In the genomic region with DNA sequence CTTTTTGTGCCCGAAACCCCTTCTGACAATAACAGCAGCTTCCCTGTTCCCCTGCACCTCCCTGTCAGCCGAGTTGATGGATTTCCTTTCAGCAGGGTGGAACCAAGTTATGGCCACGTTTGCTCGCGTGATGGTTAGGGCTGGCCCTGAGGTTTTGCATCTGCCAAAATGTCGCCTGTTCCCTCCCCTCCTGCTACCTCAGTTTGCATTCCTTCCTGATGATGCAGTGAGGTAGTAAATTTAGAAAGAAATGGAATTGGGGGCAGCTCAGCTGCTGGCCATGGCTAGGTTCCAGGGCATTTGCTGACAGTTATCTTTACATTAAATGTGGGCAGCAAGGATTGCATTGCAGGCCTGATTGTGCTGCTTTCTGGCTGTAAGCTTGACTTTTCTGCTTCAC, we compare ENCODE assay signal across 12 cellular contexts. TPM values are rescaled to one million over a fixed set of nuclear protein-coding genes. Genes with fewer than 3 reads are reported as not detected.
A peak's percentile ranks its signal among the peaks of the same experiment; 100 is the strongest.
DNase-seq lines count a peak whose midpoint lies in the region; ATAC-seq and TF ChIP-seq lines count a peak whose summit lies in the region.
"Had no signal": no experiment of that assay in that cellular context is flagged by ENCODE, and none has a peak within 500 bp of the region (broad histone marks: within the 10 kb centered on the region; RNA-seq: fewer than 3 reads in every experiment).

No MANE protein-coding gene starts in this region.

- H3K9me3 Mint-ChIP-seq in natural killer cell (no peaks in the 10 kb centered on the region), chondrocyte (ENCODE audit: low read depth) (no peaks in the 10 kb centered on the region)
- H3K9me3 Mint-ChIP-seq in natural killer cell treated with Interleukin-12 subunit alpha and Interleukin-12 subunit beta and Interleukin-15 and Interleukin-18, amount 100 ng/mL, for 72 hours = no peaks in the 10 kb centered on the region
- no peaks in the 10 kb centered on the region for H3K9me3 Mint-ChIP-seq in CD8-positive, alpha-beta T cell
- H3K9me3 Mint-ChIP-seq in naive thymus-derived CD8-positive, alpha-beta T cell = no peaks in the 10 kb centered on the region
- H3K9me3 Mint-ChIP-seq: activated naive CD4-positive, alpha-beta T cell treated with anti-CD3 and anti-CD28 coated beads, Interleukin-2, amount 10 ng/mL, durations not matched to agents 7 days and 5 days; memory B cell had no signal

- peak overlapping the region; percentile 33 for H3K27ac ChIP-seq in mesenchymal stem cell (ENCODE audit: low read length, poor library complexity, severe bottlenecking)
- peak overlapping the region; percentile 63 to 96 for H3K27ac ChIP-seq in aorta (ENCODE audit: low read depth in 1 of 2, low read length in 2 of 2)
- H3K27ac ChIP-seq in CD8-positive, alpha-beta T cell (ENCODE audit: low read depth, low read length) = no peak overlapping the region

- H3K4me2 ChIP-seq in mesenchymal stem cell (ENCODE audit: low read length, poor library complexity, severe bottlenecking) = no peak overlapping the region

- no peak overlapping the region for H2BK120ac ChIP-seq in mesenchymal stem cell (ENCODE audit: low read depth, low read length)

- H3K36me3 ChIP-seq in mesenchymal stem cell (ENCODE audit: control insufficient read depth in 1 of 2, insufficient read depth in 2 of 2, low read depth in 1 of 2, low read length in 2 of 2) = peaks cover 27 to 41% of the 10 kb centered on the region in 2 experiments
- no peaks in the 10 kb centered on the region for H3K36me3 ChIP-seq in aorta (ENCODE audit: control insufficient read depth in 1 of 2, insufficient read depth in 2 of 2, low read length in 1 of 2)
- H3K36me3 ChIP-seq in CD8-positive, alpha-beta T cell (ENCODE audit: insufficient read depth, low read length) = no peaks in the 10 kb centered on the region

- H2BK12ac ChIP-seq in mesenchymal stem cell (ENCODE audit: low read length in 2 of 2) = peak overlapping the region in 1 of 2 experiments; percentile 7

- no peak overlapping the region for H3K23ac ChIP-seq in mesenchymal stem cell (ENCODE audit: low read length in 2 of 2)

- H4K91ac ChIP-seq in mesenchymal stem cell (ENCODE audit: low read length) = no peak overlapping the region

- H3K36me3 Mint-ChIP-seq in natural killer cell = no peaks in the 10 kb centered on the region
- peaks cover 6% of the 10 kb centered on the region for H3K36me3 Mint-ChIP-seq in natural killer cell treated with Interleukin-12 subunit alpha and Interleukin-12 subunit beta and Interleukin-15 and Interleukin-18, amount 100 ng/mL, for 72 hours
- H3K36me3 Mint-ChIP-seq in chondrocyte (ENCODE audit: low read depth) = no peaks in the 10 kb centered on the region
- H3K36me3 Mint-ChIP-seq in CD8-positive, alpha-beta T cell = peaks cover 43% of the 10 kb centered on the region
- H3K36me3 Mint-ChIP-seq in naive thymus-derived CD8-positive, alpha-beta T cell = peaks cover 0 to 38% (median 11%) of the 10 kb centered on the region in 3 donors

- H3K18ac ChIP-seq in mesenchymal stem cell (ENCODE audit: low read depth in 1 of 2, low read length in 2 of 2) = peak overlapping the region in 1 of 2 experiments; percentile 16

- intact Hi-C loops in natural killer cell (cut with micrococcal nuclease) = no loop called here
- intact Hi-C loops in aorta (cut with DNase I) = loop anchor here in 1 of 2 donors (5.0 to 10.0 kb wide), 3 partner anchors 40 to 473 kb away; no protein-coding TSS in a partner anchor
- intact Hi-C loops in CD8-positive, alpha-beta T cell (cut with DNase I, micrococcal nuclease) = no loop called here

- ATAC-seq in natural killer cell (peak in 1 of 3 donors; percentile 28), aorta (ENCODE audit: low FRiP score) (peak; percentile 61)
- no peak for ATAC-seq in natural killer cell treated with Interleukin-12 subunit alpha and Interleukin-12 subunit beta and Interleukin-15 and Interleukin-18, amount 100 ng/mL, for 72 hours
- ATAC-seq in CD8-positive, alpha-beta T cell = no peak
- no peak for ATAC-seq in naive thymus-derived CD8-positive, alpha-beta T cell
- ATAC-seq: activated CD4-positive, CD25-positive, alpha-beta regulatory T cell treated with anti-CD3 and anti-CD28 coated beads, Interleukin-2, amount 50 U/mL, for 24 hours had no signal

- H3K4me1 ChIP-seq in mesenchymal stem cell (ENCODE audit: control insufficient read depth, insufficient read depth, low read depth, low read length) (peaks cover 44% of the 10 kb centered on the region), aorta (ENCODE audit: control insufficient read depth in 1 of 2, insufficient read depth in 2 of 2, low read length in 2 of 2) (peaks cover 3 to 24% of the 10 kb centered on the region in 2 donors)
- H3K4me1 ChIP-seq in CD8-positive, alpha-beta T cell (ENCODE audit: insufficient read depth, low read length) = no peaks in the 10 kb centered on the region

- H3K4me1 Mint-ChIP-seq in natural killer cell (peaks cover 61 to 63% of the 10 kb centered on the region in 2 donors), chondrocyte (ENCODE audit: low read depth) (peaks cover 69% of the 10 kb centered on the region)
- peaks cover 38 to 46% of the 10 kb centered on the region in 2 donors for H3K4me1 Mint-ChIP-seq in natural killer cell treated with Interleukin-12 subunit alpha and Interleukin-12 subunit beta and Interleukin-15 and Interleukin-18, amount 100 ng/mL, for 72 hours (ENCODE audit: low read depth in 2 of 2)
- peaks cover 44% of the 10 kb centered on the region for H3K4me1 Mint-ChIP-seq in CD8-positive, alpha-beta T cell (ENCODE audit: low read depth)
- H3K4me1 Mint-ChIP-seq in naive thymus-derived CD8-positive, alpha-beta T cell = peaks cover 25 to 52% (median 41%) of the 10 kb centered on the region in 4 donors

- peak overlapping the region; percentile 44 for H3K9ac ChIP-seq in mesenchymal stem cell (ENCODE audit: low read length)

- peaks cover 33% of the 10 kb centered on the region for H3K79me1 ChIP-seq in mesenchymal stem cell (replicated peaks; ENCODE audit: low read length, poor library complexity, severe bottlenecking)

- H3K4me3 Mint-ChIP-seq in natural killer cell = no peak overlapping the region
- H3K4me3 Mint-ChIP-seq in natural killer cell treated with Interleukin-12 subunit alpha and Interleukin-12 subunit beta and Interleukin-15 and Interleukin-18, amount 100 ng/mL, for 72 hours = no peak overlapping the region
- H3K4me3 Mint-ChIP-seq in chondrocyte (ENCODE audit: unreplicated experiment) = peak overlapping the region; percentile 48
- H3K4me3 Mint-ChIP-seq in CD8-positive, alpha-beta T cell = no peak overlapping the region
- H3K4me3 Mint-ChIP-seq in naive thymus-derived CD8-positive, alpha-beta T cell = no peak overlapping the region
- H3K4me3 Mint-ChIP-seq: activated naive CD4-positive, alpha-beta T cell treated with anti-CD3 and anti-CD28 coated beads, Interleukin-2, amount 10 ng/mL, durations not matched to agents 7 days and 5 days; memory B cell had no signal

- H3K27ac Mint-ChIP-seq in natural killer cell = peak overlapping the region; percentile 45 to 57
- H3K27ac Mint-ChIP-seq in natural killer cell treated with Interleukin-12 subunit alpha and Interleukin-12 subunit beta and Interleukin-15 and Interleukin-18, amount 100 ng/mL, for 72 hours = peak overlapping the region in 1 of 2 donors; percentile 54
- H3K27ac Mint-ChIP-seq in chondrocyte (ENCODE audit: unreplicated experiment) = peak overlapping the region; percentile 95
- H3K27ac Mint-ChIP-seq in CD8-positive, alpha-beta T cell = no peak overlapping the region
- no peak overlapping the region for H3K27ac Mint-ChIP-seq in naive thymus-derived CD8-positive, alpha-beta T cell
- H3K27ac Mint-ChIP-seq: activated naive CD4-positive, alpha-beta T cell treated with anti-CD3 and anti-CD28 coated beads, Interleukin-2, amount 10 ng/mL, durations not matched to agents 7 days and 5 days; memory B cell had no signal

- TF ChIP-seq CTCF in natural killer cell (IDR thresholded peaks at IDR 0.05) = no peak
- no peak for TF ChIP-seq CTCF in chondrocyte (IDR thresholded peaks at IDR 0.05)
- no peak for TF ChIP-seq CTCF in CD8-positive, alpha-beta T cell (IDR thresholded peaks at IDR 0.05)

- H3K14ac ChIP-seq in mesenchymal stem cell (ENCODE audit: low read length in 2 of 2) = no peak overlapping the region

- H3K9me3 ChIP-seq in mesenchymal stem cell (ENCODE audit: control insufficient read depth, low read length) (no peaks in the 10 kb centered on the region), aorta (ENCODE audit: control insufficient read depth, low read length) (no peaks in the 10 kb centered on the region)
- no peaks in the 10 kb centered on the region for H3K9me3 ChIP-seq in CD8-positive, alpha-beta T cell (ENCODE audit: low read length)

- peak overlapping the region; percentile 45 for H4K8ac ChIP-seq in mesenchymal stem cell (ENCODE audit: low read length)

- H3K4me3 ChIP-seq in mesenchymal stem cell (ENCODE audit: insufficient read depth in 1 of 2, low read depth in 1 of 2, low read length in 2 of 2) (peak overlapping the region in 1 of 2 experiments; percentile 17), aorta (ENCODE audit: low read length in 2 of 2) (no peak overlapping the region)
- H3K4me3 ChIP-seq in CD8-positive, alpha-beta T cell (ENCODE audit: low read depth, low read length) = no peak overlapping the region

- no peak overlapping the region for H2BK5ac ChIP-seq in mesenchymal stem cell (ENCODE audit: low read depth, low read length, poor library complexity, severe bottlenecking)

- H2AFZ ChIP-seq in mesenchymal stem cell (ENCODE audit: low read depth, low read length) = no peak overlapping the region

- peak overlapping the region; percentile 32 to 35 for H3K4ac ChIP-seq in mesenchymal stem cell (ENCODE audit: low read depth in 1 of 2, low read length in 2 of 2)

- H3K27me3 ChIP-seq in mesenchymal stem cell (ENCODE audit: control insufficient read depth in 1 of 2, insufficient read depth in 1 of 2, low read length in 2 of 2) (no peaks in the 10 kb centered on the region), aorta (ENCODE audit: control insufficient read depth in 1 of 2, insufficient read depth in 2 of 2, low read length in 1 of 2) (no peaks in the 10 kb centered on the region)
- H3K27me3 ChIP-seq in CD8-positive, alpha-beta T cell (ENCODE audit: insufficient read depth, low read length) = no peaks in the 10 kb centered on the region

- H3K27me3 Mint-ChIP-seq in natural killer cell (ENCODE audit: low read depth in 2 of 2) (no peaks in the 10 kb centered on the region), chondrocyte (ENCODE audit: low read depth) (no peaks in the 10 kb centered on the region)
- no peaks in the 10 kb centered on the region for H3K27me3 Mint-ChIP-seq in natural killer cell treated with Interleukin-12 subunit alpha and Interleukin-12 subunit beta and Interleukin-15 and Interleukin-18, amount 100 ng/mL, for 72 hours
- no peaks in the 10 kb centered on the region for H3K27me3 Mint-ChIP-seq in CD8-positive, alpha-beta T cell (ENCODE audit: low read depth)
- no peaks in the 10 kb centered on the region for H3K27me3 Mint-ChIP-seq in naive thymus-derived CD8-positive, alpha-beta T cell
- H3K27me3 Mint-ChIP-seq: activated naive CD4-positive, alpha-beta T cell treated with anti-CD3 and anti-CD28 coated beads, Interleukin-2, amount 10 ng/mL, durations not matched to agents 7 days and 5 days; memory B cell had no signal

- 11% methylated on average over 6 of the region's 6 CpGs for WGBS in mesenchymal stem cell
- WGBS in aorta, 2 donors = 0 to 9% methylated on average over 6 of the region's 6 CpGs

- H2AK5ac ChIP-seq in mesenchymal stem cell (ENCODE audit: low read length, severe bottlenecking) = no peak overlapping the region

- CTCF ChIA-PET in CD8-positive, alpha-beta T cell (lab: Charles Lee) = interaction anchor here (0.9 kb wide), 1 partner anchor 9 kb away, joined by 3 read pairs; no protein-coding TSS in a partner anchor

- no peak overlapping the region for H2BK15ac ChIP-seq in mesenchymal stem cell (ENCODE audit: low read depth, poor library complexity, severe bottlenecking)

- POLR2A ChIA-PET in CD8-positive, alpha-beta T cell (lab: Charles Lee) = no interaction called here
- POLR2A ChIA-PET in naive thymus-derived CD8-positive, alpha-beta T cell (lab: Charles Lee) = interaction anchor here (1.2 kb wide), 1 partner anchor 13 kb away, joined by 3 read pairs; a partner anchor contains a TSS

- DNase-seq in natural killer cell = no peak
- no peak for DNase-seq in natural killer cell treated with Interleukin-12 subunit alpha and Interleukin-12 subunit beta and Interleukin-15 and Interleukin-18, amount 100 ng/mL, for 72 hours (ENCODE audit: low spot score)
- DNase-seq in chondrocyte (ENCODE audit: low spot score) = no peak
- DNase-seq in mesenchymal stem cell = peak; percentile 37
- no peak for DNase-seq in aorta
- no peak for DNase-seq in CD8-positive, alpha-beta T cell
- no peak for DNase-seq in activated naive CD4-positive, alpha-beta T cell treated with anti-CD3 and anti-CD28 coated beads, Interleukin-2, amount 50 U/mL, for 16 hours
- no peak for DNase-seq in naive thymus-derived CD8-positive, alpha-beta T cell
- DNase-seq: activated naive CD4-positive, alpha-beta T cell treated with anti-CD3 and anti-CD28 coated beads, Interleukin-2, amount 10 ng/mL, durations not matched to agents 7 days and 5 days; stimulated activated CD4-positive, alpha-beta T cell treated with anti-CD3 and anti-CD28 coated beads, Interleukin-1b, Interleukin-23, amount 100 ng/mL, for 48 hours had no signal

RNA-seq across cellular contexts. Expression of a gene that starts 13.2 kb away (rescaled TPM):
- 10 to 100 TPM; 41.7 to 52.2 (median 48.6) TPM for total RNA-seq in natural killer cell
- total RNA-seq in natural killer cell treated with Interleukin-12 subunit alpha and Interleukin-12 subunit beta and Interleukin-15 and Interleukin-18, amount 100 ng/mL, for 72 hours = 10 to 100 TPM; 34.4 to 71.4 TPM
- 20.0 to 32.0 TPM (median 29.6 TPM) in 3 replicates for total RNA-seq in chondrocyte
- 9.4 TPM for polyA plus RNA-seq in mesenchymal stem cell (2013, experiment 1 of 2)
- 8.4 TPM for polyA plus RNA-seq in mesenchymal stem cell (2013, experiment 2 of 2)
- total RNA-seq in aorta = 10 to 100 TPM; 33.6 to 50.5 TPM
- polyA plus RNA-seq in aorta = 1 to 10 TPM; 4.4 to 7.7 TPM
- 10 to 100 TPM; 13.5 to 13.8 TPM for total RNA-seq in CD8-positive, alpha-beta T cell
- total RNA-seq in naive thymus-derived CD8-positive, alpha-beta T cell = 10 to 100 TPM; 29.3 to 30.4 TPM
- polyA plus RNA-seq in naive thymus-derived CD8-positive, alpha-beta T cell = 1 to 10 TPM; 4.2 to 6.0 (median 4.6) TPM

Comparison
In these comparisons a context has a peak if more than half of its experiments do, and no peak if none do; other contexts are left out.
1. H3K27ac Mint-ChIP-seq: peak in natural killer cell (2 of 2) and chondrocyte (single experiment); none in CD8-positive, alpha-beta T cell (single experiment) and naive thymus-derived CD8-positive, alpha-beta T cell (0 of 10).